Comparison of ENCODE assay signal across 8 cellular contexts in the genomic region with DNA sequence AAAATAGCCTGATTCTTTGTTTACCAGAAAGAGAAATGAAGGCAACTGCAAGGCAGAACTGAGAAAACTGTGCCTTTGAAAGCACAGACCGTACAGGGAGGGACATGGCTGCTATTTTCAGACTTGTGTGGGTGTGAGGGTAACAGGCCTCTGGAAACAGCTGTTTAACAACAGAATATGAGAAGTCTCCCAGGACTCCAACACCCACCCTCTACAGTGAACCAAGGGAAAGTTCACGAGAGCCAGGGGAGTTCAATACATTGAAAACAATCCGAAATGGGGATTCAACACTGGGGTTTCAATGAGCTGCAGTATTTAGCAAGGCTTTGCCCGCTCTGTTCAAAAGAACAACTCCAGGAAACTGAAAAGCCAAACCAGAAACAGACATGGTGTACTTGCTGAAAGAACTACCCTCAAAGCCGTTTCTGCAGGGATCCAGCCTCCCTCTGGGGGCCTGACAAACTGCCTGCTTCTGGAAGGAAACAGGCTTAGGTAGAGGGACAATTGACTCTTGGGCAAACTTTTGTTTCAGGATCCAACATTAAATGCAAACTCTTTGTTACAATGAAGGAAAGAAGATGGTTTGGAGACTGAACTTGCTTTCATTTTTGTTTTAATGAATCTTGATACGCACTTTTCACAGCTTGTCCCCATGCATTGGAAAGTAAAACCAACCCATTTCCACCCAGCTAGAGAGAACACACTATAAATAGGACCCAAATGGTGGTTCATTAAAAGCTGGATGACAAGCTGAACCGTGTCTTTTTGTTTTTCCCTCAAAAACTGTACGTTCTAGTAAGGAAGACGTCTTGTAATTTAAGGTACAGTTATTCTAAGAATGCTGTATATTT.
DNase-seq lines count a peak whose midpoint lies in the region; ATAC-seq lines count a peak whose summit lies in the region.

No MANE protein-coding gene starts in this region.

- H3K4me3 Mint-ChIP-seq in central memory CD8-positive, alpha-beta T cell = peak overlapping the region; percentile 73

- H3K4me1 Mint-ChIP-seq in central memory CD8-positive, alpha-beta T cell = peaks cover 15% of the 10 kb centered on the region

- no peaks in the 10 kb centered on the region for H3K27me3 Mint-ChIP-seq in central memory CD8-positive, alpha-beta T cell

- peak overlapping the region; percentile 94 for H3K27ac Mint-ChIP-seq in central memory CD8-positive, alpha-beta T cell (ENCODE audit: low read depth)

- H3K36me3 Mint-ChIP-seq in central memory CD8-positive, alpha-beta T cell (ENCODE audit: insufficient read depth) = no peaks in the 10 kb centered on the region

- ATAC-seq in GM19351 (IDR thresholded peaks at IDR 0.05; ENCODE audit: unreplicated experiment) (peak; percentile 85), HG03457 (IDR thresholded peaks at IDR 0.05; ENCODE audit: unreplicated experiment) (peak; percentile 61), HG03135 (IDR thresholded peaks at IDR 0.05; ENCODE audit: unreplicated experiment) (no peak)
- peak; percentile 32 for ATAC-seq in central memory CD8-positive, alpha-beta T cell (replicated peaks; ENCODE audit: extremely low read depth, poor library complexity, severe bottlenecking)

- peak; percentile 18 for DNase-seq in Ammon's horn (ENCODE audit: low spot score)
- DNase-seq in central memory CD8-positive, alpha-beta T cell (ENCODE audit: low spot score in 2 of 2) = no peak
- DNase-seq in occipital lobe (lab: John Stamatoyannopoulos, UW) = peak; percentile 18
- DNase-seq in dedifferentiated amniotic fluid mesenchymal stem cell (ENCODE audit: extremely low spot score) = no peak
- DNase-seq in SW480 (ENCODE audit: low spot score) = no peak

- H3K9me3 Mint-ChIP-seq in central memory CD8-positive, alpha-beta T cell = no peaks in the 10 kb centered on the region

Comparison
In these comparisons a context has a peak if more than half of its experiments do, and no peak if none do; other contexts are left out.
1. DNase-seq: peak in Ammon's horn (single experiment) and occipital lobe (single experiment); none in central memory CD8-positive, alpha-beta T cell (0 of 2), dedifferentiated amniotic fluid mesenchymal stem cell (single experiment) and SW480 (single experiment).